11 cellular contexts compared by ENCODE assay signal in the genomic region with DNA sequence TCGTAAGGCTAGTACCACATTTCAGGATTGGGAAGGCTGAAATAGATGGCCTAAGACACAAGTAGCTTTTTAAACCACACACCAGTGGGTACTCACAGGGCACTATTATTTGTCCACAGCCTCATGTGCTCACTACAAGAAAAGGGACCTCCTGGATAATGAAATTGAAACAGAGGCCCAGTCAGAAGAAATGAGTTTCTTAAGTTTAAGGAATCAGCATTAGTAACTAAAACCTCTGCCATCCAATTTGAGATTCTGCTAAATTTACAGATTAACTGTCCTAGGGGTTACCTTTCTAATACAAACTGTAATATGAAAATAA. TPM values are rescaled to one million over a fixed set of nuclear protein-coding genes. Genes with fewer than 3 reads are reported as not detected.
DNase-seq lines count a peak whose midpoint lies in the region; ATAC-seq and TF ChIP-seq lines count a peak whose summit lies in the region.
"Had no signal": no experiment of that assay in that cellular context is flagged by ENCODE, and none has a peak within 500 bp of the region (broad histone marks: within the 10 kb centered on the region; RNA-seq: fewer than 3 reads in every experiment).

No MANE protein-coding gene starts in this region.

- peak overlapping the region; percentile 99 for H3K4me3 Mint-ChIP-seq in T-helper 2 cell treated with Interferon-gamma antibody and Interleukin-4, amounts not matched to agents 5 μg/mL and 100 μg/mL, for 36 hours
- peak overlapping the region; percentile 98 for H3K4me3 Mint-ChIP-seq in stimulated activated effector memory CD8-positive, alpha-beta T cell treated with anti-CD3 and anti-CD28 coated beads, Interleukin-12 subunit alpha, Interleukin-12 subunit beta, amount 100 ng/mL, for 72 hours

- H3K9me3 ChIP-seq in gastroesophageal sphincter (no peaks in the 10 kb centered on the region), SJCRH30 (replicated peaks) (no peaks in the 10 kb centered on the region)

- peak overlapping the region; percentile 8; the same call in 1 of the 2 replicates for H3K4me3 ChIP-seq in WI38 (ENCODE audit: low read depth, low read length)
- peak overlapping the region in 1 of 2 donors; percentile 20 for H3K4me3 ChIP-seq in gastroesophageal sphincter
- no peak overlapping the region for H3K4me3 ChIP-seq in SJCRH30

- 40% methylated on average over 1 of the region's 1 CpG; no CpG with 5 or more reads in 1 of the 2 donors for WGBS in gastroesophageal sphincter (ENCODE audit: low coverage in 1 of 2), 2 donors

- peak overlapping the region; percentile 88 for H3K27ac Mint-ChIP-seq in T-helper 2 cell treated with Interferon-gamma antibody and Interleukin-4, amounts not matched to agents 5 μg/mL and 100 μg/mL, for 36 hours
- peak overlapping the region; percentile 97 for H3K27ac Mint-ChIP-seq in stimulated activated effector memory CD8-positive, alpha-beta T cell treated with anti-CD3 and anti-CD28 coated beads, Interleukin-12 subunit alpha, Interleukin-12 subunit beta, amount 100 ng/mL, for 72 hours

- H3K4me1 ChIP-seq in gastroesophageal sphincter (peaks cover 22 to 77% (median 61%) of the 10 kb centered on the region in 3 donors), SJCRH30 (peaks cover 24% of the 10 kb centered on the region)

- H3K36me3 ChIP-seq in gastroesophageal sphincter (no peaks in the 10 kb centered on the region), SJCRH30 (no peaks in the 10 kb centered on the region)

- H3K27ac ChIP-seq in gastroesophageal sphincter (peak overlapping the region in 3 of 4 donors; percentile 44 to 61 (median 51)), SJCRH30 (no peak overlapping the region)

- no peaks in the 10 kb centered on the region for H3K9me3 Mint-ChIP-seq in T-helper 2 cell treated with Interferon-gamma antibody and Interleukin-4, amounts not matched to agents 5 μg/mL and 100 μg/mL, for 36 hours
- H3K9me3 Mint-ChIP-seq in stimulated activated effector memory CD8-positive, alpha-beta T cell treated with anti-CD3 and anti-CD28 coated beads, Interleukin-12 subunit alpha, Interleukin-12 subunit beta, amount 100 ng/mL, for 72 hours: no peaks in the 10 kb centered on the region

- TF ChIP-seq CTCF in WI38 (IDR thresholded peaks at IDR 0.05; ENCODE audit: low read depth, low read length) (no peak), gastroesophageal sphincter (IDR thresholded peaks at IDR 0.05) (no peak)

- TF ChIP-seq EP300 in gastroesophageal sphincter (IDR thresholded peaks at IDR 0.05): no peak

- peaks cover 11% of the 10 kb centered on the region for H3K36me3 Mint-ChIP-seq in T-helper 2 cell treated with Interferon-gamma antibody and Interleukin-4, amounts not matched to agents 5 μg/mL and 100 μg/mL, for 36 hours (ENCODE audit: low read depth)
- H3K36me3 Mint-ChIP-seq in stimulated activated effector memory CD8-positive, alpha-beta T cell treated with anti-CD3 and anti-CD28 coated beads, Interleukin-12 subunit alpha, Interleukin-12 subunit beta, amount 100 ng/mL, for 72 hours: peaks cover 42% of the 10 kb centered on the region

- no peak for TF ChIP-seq POLR2A in gastroesophageal sphincter (IDR thresholded peaks at IDR 0.05)

- DNase-seq in T-helper 2 cell treated with Interferon-gamma antibody and Interleukin-4, amounts not matched to agents 5 μg/mL and 100 μg/mL, for 36 hours (ENCODE audit: low spot score): no peak
- DNase-seq in T-helper 2 cell: no peak
- DNase-seq in stimulated activated effector memory CD8-positive, alpha-beta T cell treated with anti-CD3 and anti-CD28 coated beads, Interleukin-12 subunit alpha, Interleukin-12 subunit beta, amount 100 ng/mL, for 72 hours (ENCODE audit: low spot score in 2 of 2): no peak
- no peak for DNase-seq in SK-N-DZ (ENCODE audit: low spot score)
- no peak for DNase-seq in NAMALWA (ENCODE audit: low spot score)
- DNase-seq in SJCRH30: no peak
- DNase-seq: anterior cingulate cortex, NCI-H1048, Right ventricle myocardium superior had no signal

- no peaks in the 10 kb centered on the region for H3K27me3 ChIP-seq in gastroesophageal sphincter
- H3K27me3 ChIP-seq in SJCRH30: no peaks in the 10 kb centered on the region

- H3K27me3 Mint-ChIP-seq in T-helper 2 cell treated with Interferon-gamma antibody and Interleukin-4, amounts not matched to agents 5 μg/mL and 100 μg/mL, for 36 hours (ENCODE audit: low read depth): no peaks in the 10 kb centered on the region

- H3K4me1 Mint-ChIP-seq in T-helper 2 cell treated with Interferon-gamma antibody and Interleukin-4, amounts not matched to agents 5 μg/mL and 100 μg/mL, for 36 hours (ENCODE audit: low read depth): peaks cover 59% of the 10 kb centered on the region
- peaks cover 68% of the 10 kb centered on the region for H3K4me1 Mint-ChIP-seq in stimulated activated effector memory CD8-positive, alpha-beta T cell treated with anti-CD3 and anti-CD28 coated beads, Interleukin-12 subunit alpha, Interleukin-12 subunit beta, amount 100 ng/mL, for 72 hours

- ATAC-seq in gastroesophageal sphincter: no peak
- ATAC-seq in stimulated activated effector memory CD8-positive, alpha-beta T cell treated with anti-CD3 and anti-CD28 coated beads, Interleukin-12 subunit alpha, Interleukin-12 subunit beta, amount 100 ng/mL, for 72 hours: no peak

RNA-seq across cellular contexts. Expression of a gene that starts 3.0 kb away (rescaled TPM):
- total RNA-seq in gastroesophageal sphincter: 10 to 100 TPM; 58.8 to 94.3 (median 82.4) TPM
- polyA plus RNA-seq in SK-N-DZ (2014; cell fraction: cytosol; rRNA removed): 27.9 and 32.5 TPM in 2 replicates
- 105 and 115 TPM in 2 replicates for polyA plus RNA-seq in SK-N-DZ (2014; cell fraction: nucleus; rRNA removed)
- 83.7 and 91.7 TPM in 2 replicates for total RNA-seq in SJCRH30 (2014; rRNA removed; shearing (Covaris generic))
